9 cellular contexts compared by ENCODE assay signal in genomic region chr3:194141415-194142155, GRCh38. TPM values are rescaled to one million over a fixed set of nuclear protein-coding genes. Genes with fewer than 3 reads are reported as not detected.
A peak's percentile ranks its signal among the peaks of the same experiment; 100 is the strongest.
DNase-seq lines count a peak whose midpoint lies in the region; ATAC-seq and TF ChIP-seq lines count a peak whose summit lies in the region.
"Had no signal": no experiment of that assay in that cellular context is flagged by ENCODE, and none has a peak within 500 bp of the region (broad histone marks: within the 10 kb centered on the region; RNA-seq: fewer than 3 reads in every experiment).

No MANE protein-coding gene starts in this region.

- peak overlapping the region; percentile 98 for H3K14ac ChIP-seq in trophoblast cell (ENCODE audit: low read length)

- no peaks in the 10 kb centered on the region for H3K9me3 ChIP-seq in Karpas-422 (ENCODE audit: low read length)
- no peaks in the 10 kb centered on the region for H3K9me3 ChIP-seq in heart left ventricle
- peaks cover 2% of the 10 kb centered on the region for H3K9me3 ChIP-seq in trophoblast cell (ENCODE audit: insufficient read depth, low read depth, low read length)

- H3K9me2 ChIP-seq in Karpas-422 (replicated peaks; ENCODE audit: insufficient read depth, low read length): no peaks in the 10 kb centered on the region

- H4K91ac ChIP-seq in trophoblast cell (ENCODE audit: low read depth, low read length): peak overlapping the region; percentile 99

- no peaks in the 10 kb centered on the region for H4K20me1 ChIP-seq in Karpas-422 (ENCODE audit: insufficient read depth, low read depth, low read length)

- H3K18ac ChIP-seq in trophoblast cell (ENCODE audit: low read length): peak overlapping the region; percentile 99

- H3K36me3 ChIP-seq in Karpas-422 (ENCODE audit: insufficient read depth, low read length) (peaks cover 3% of the 10 kb centered on the region; the same call in 1 of the 2 replicates), heart left ventricle (peaks cover 0 to 6% (median 0%) of the 10 kb centered on the region in 9 donors), trophoblast cell (ENCODE audit: control insufficient read depth in 1 of 2, insufficient read depth in 2 of 2, low read length in 2 of 2) (peaks cover 6 to 7% of the 10 kb centered on the region in 2 experiments), urinary bladder (ENCODE audit: insufficient read depth) (no peaks in the 10 kb centered on the region)

- H3K4me2 ChIP-seq in Karpas-422 (ENCODE audit: low read depth, low read length, poor library complexity, severe bottlenecking) (peak overlapping the region; percentile 72), trophoblast cell (ENCODE audit: low read length) (peak overlapping the region; percentile 69)

- H3K4me1 Mint-ChIP-seq in Calu3 (ENCODE audit: low read depth, unreplicated experiment): peaks cover 35% of the 10 kb centered on the region

- H3K27me3 Mint-ChIP-seq in Calu3 (ENCODE audit: unreplicated experiment): no peaks in the 10 kb centered on the region

- H3K79me2 ChIP-seq in Karpas-422 (ENCODE audit: low read length) (no peaks in the 10 kb centered on the region), trophoblast cell (ENCODE audit: control insufficient read depth, insufficient read depth, low read length, poor library complexity) (peaks cover 19% of the 10 kb centered on the region)

- H2AFZ ChIP-seq in Karpas-422 (ENCODE audit: low read length): peak overlapping the region; percentile 81
- peak overlapping the region; percentile 83 for H2AFZ ChIP-seq in trophoblast cell (ENCODE audit: insufficient read depth, low read length, poor library complexity)

- 1 to 5% (median 1%) methylated on average over 8 to 65 of the region's 65 CpGs for WGBS in heart left ventricle, 4 donors
- WGBS in trophoblast cell (ENCODE audit: extremely low coverage, insufficient coverage, insufficient read length): no CpG with 5 or more reads among the region's 65 CpGs
- WGBS in urinary bladder: 6% methylated on average over 51 of the region's 65 CpGs

- H3K4me1 ChIP-seq in Karpas-422 (ENCODE audit: low read length) (peaks cover 50% of the 10 kb centered on the region), heart left ventricle (peaks cover 0 to 63% (median 41%) of the 10 kb centered on the region in 12 donors), trophoblast cell (ENCODE audit: control insufficient read depth in 1 of 2, insufficient read depth in 2 of 2, low read length in 2 of 2) (peaks cover 17 to 28% of the 10 kb centered on the region in 2 experiments), urinary bladder (ENCODE audit: insufficient read depth) (peaks cover 2% of the 10 kb centered on the region)

- CTCF ChIA-PET in Calu3 (lab: Charles Lee): interaction anchor here (0.6 to 9.4 kb wide), 17 partner anchors 18 to 476 kb away, joined by 3 to 86 read pairs (median 4); no protein-coding TSS in a partner anchor

- no peak for TF ChIP-seq CTCF in Calu3 (IDR thresholded peaks at IDR 0.05; ENCODE audit: unreplicated experiment)
- peak in 2 of 12 donors; percentile 18 to 31 for TF ChIP-seq CTCF in heart left ventricle (IDR thresholded peaks at IDR 0.05)

- H3K4ac ChIP-seq in trophoblast cell (ENCODE audit: low read depth, low read length): peak overlapping the region; percentile 86

- no TSS peak for BruUV-seq in Calu3 (replicated peaks; lab: Mats Ljungman, UMichigan)

- no peak overlapping the region for H3K23ac ChIP-seq in trophoblast cell (ENCODE audit: low read length)

- H3K27ac Mint-ChIP-seq in Calu3 (ENCODE audit: unreplicated experiment): peak overlapping the region; percentile 83

- H3K9me3 Mint-ChIP-seq in Calu3 (ENCODE audit: low read depth, unreplicated experiment): no peaks in the 10 kb centered on the region

- H3K27me3 ChIP-seq in Karpas-422 (ENCODE audit: low read length): no peaks in the 10 kb centered on the region
- H3K27me3 ChIP-seq in heart left ventricle: peaks cover 0 to 44% (median 0%) of the 10 kb centered on the region in 9 donors
- no peaks in the 10 kb centered on the region for H3K27me3 ChIP-seq in trophoblast cell (ENCODE audit: insufficient read depth, low read length)

- H3K9ac ChIP-seq in Karpas-422 (ENCODE audit: low read length) (peak overlapping the region; percentile 69), trophoblast cell (ENCODE audit: low read length) (peak overlapping the region; percentile 44)

- H2BK12ac ChIP-seq in trophoblast cell (ENCODE audit: low read length): peak overlapping the region; percentile 88

- peak overlapping the region; percentile 100 for H2BK5ac ChIP-seq in trophoblast cell (ENCODE audit: low read depth, low read length, poor library complexity)

- peaks cover 33% of the 10 kb centered on the region for H3K79me1 ChIP-seq in trophoblast cell (ENCODE audit: low read length)

- H2BK120ac ChIP-seq in trophoblast cell (ENCODE audit: insufficient read depth, low read length, poor library complexity): peak overlapping the region; percentile 99

- H3K36me3 Mint-ChIP-seq in Calu3 (ENCODE audit: insufficient read depth, unreplicated experiment): peaks cover 57% of the 10 kb centered on the region

- H3K27ac ChIP-seq in Karpas-422 (ENCODE audit: low read length) (no peak overlapping the region), heart left ventricle (peak overlapping the region; percentile 87 to 99 (median 98)), trophoblast cell (ENCODE audit: low read depth, low read length) (peak overlapping the region; percentile 100), urinary bladder (ENCODE audit: low read depth) (peak overlapping the region; percentile 99)

- peak overlapping the region; percentile 92 for H3K4me3 Mint-ChIP-seq in Calu3 (ENCODE audit: low read depth, unreplicated experiment)

- peak overlapping the region; percentile 90 for H4K8ac ChIP-seq in trophoblast cell (ENCODE audit: low read depth, low read length)

- TF ChIP-seq POLR2A in heart left ventricle (IDR thresholded peaks at IDR 0.05): no peak

- peak overlapping the region; percentile 95 for H2AK5ac ChIP-seq in trophoblast cell (ENCODE audit: low read length)

- H4K12ac ChIP-seq in trophoblast cell (ENCODE audit: low read depth, low read length): peak overlapping the region; percentile 91

- peak; percentile 97 for DNase-seq in Calu3
- peak; percentile 89 for DNase-seq in Karpas-422
- DNase-seq in amniotic epithelial cell (ENCODE audit: low read depth): peak; percentile 94
- DNase-seq in heart left ventricle: peak; percentile 94 to 96 (median 95)
- DNase-seq in trophoblast cell: peak; percentile 83 to 84

- ATAC-seq in GM21529 (IDR thresholded peaks at IDR 0.05; ENCODE audit: unreplicated experiment): peak; percentile 50
- peak; percentile 37 for ATAC-seq in SK-N-SH treated with all-trans-retinoic acid at 6 μM for 48 hours
- peak; percentile 74 to 86 (median 80) for ATAC-seq in heart left ventricle

- intact Hi-C loops in Calu3 (cut with micrococcal nuclease; ENCODE audit: unreplicated experiment) (loop anchor here (2.0 kb wide), 1 partner anchor 173 kb away; no protein-coding TSS in a partner anchor), heart left ventricle (cut with DNase I) (loop anchor here in 8 of 10 donors (1.0 to 5.0 kb wide), 9 partner anchors 124 to 361 kb away; no protein-coding TSS in a partner anchor)

- H3K4me3 ChIP-seq in Karpas-422 (ENCODE audit: low read length): peak overlapping the region; percentile 63
- peak overlapping the region in 11 of 12 donors; percentile 2 to 74 (median 49) for H3K4me3 ChIP-seq in heart left ventricle
- H3K4me3 ChIP-seq in trophoblast cell (ENCODE audit: low read depth, low read length): no peak overlapping the region
- peak overlapping the region; percentile 51 for H3K4me3 ChIP-seq in urinary bladder (ENCODE audit: low read depth, low read length)

TF ChIP-seq in SK-N-SH treated with all-trans-retinoic acid at 6 μM for 48 hours, 23 proteins besides CTCF, POLR2A, EP300 and RAD21 (continues in another document):
- TF ChIP-seq TSHZ2 (CRISPR knock-in tag; IDR thresholded peaks at IDR 0.05) (peak; percentile 74), ZFP30 (CRISPR knock-in tag; IDR thresholded peaks at IDR 0.05) (no peak), CSDC2 (CRISPR knock-in tag; IDR thresholded peaks at IDR 0.05) (peak; percentile 40; the same call in 1 of the 2 replicates), ISL1 (CRISPR knock-in tag; IDR thresholded peaks at IDR 0.05) (peak; percentile 14; the same call in 1 of the 2 replicates)

RNA-seq across cellular contexts. Expression of gene HES1, which starts 5.6 kb away (rescaled TPM):
- total RNA-seq in Calu3 (2022) (141 and 160 TPM in 2 replicates), heart left ventricle (10 to 100 TPM in 7 of 9 donors, 1 to 10 TPM in 2; 9.2 to 32.3 (median 19.2) TPM), urinary bladder (71.2 TPM)
- total RNA-seq in Karpas-422 (2014; rRNA removed; shearing (Covaris generic); ENCODE audit: low replicate concordance): 17.4 and 20.2 TPM in 2 replicates
- polyA plus RNA-seq in heart left ventricle (10 to 100 TPM in 1 of 2 donors, 1 to 10 TPM in 1; 9.2 to 11.7 TPM), urinary bladder (22.6 TPM)
- 62.4 and 67.6 TPM in 2 replicates for polyA plus RNA-seq in trophoblast cell (2013)
- total RNA-seq: activated CD8-positive, alpha-beta memory T cell treated with anti-CD3 and anti-CD28 coated beads for 36 hours had no signal
